In the genomic region with DNA sequence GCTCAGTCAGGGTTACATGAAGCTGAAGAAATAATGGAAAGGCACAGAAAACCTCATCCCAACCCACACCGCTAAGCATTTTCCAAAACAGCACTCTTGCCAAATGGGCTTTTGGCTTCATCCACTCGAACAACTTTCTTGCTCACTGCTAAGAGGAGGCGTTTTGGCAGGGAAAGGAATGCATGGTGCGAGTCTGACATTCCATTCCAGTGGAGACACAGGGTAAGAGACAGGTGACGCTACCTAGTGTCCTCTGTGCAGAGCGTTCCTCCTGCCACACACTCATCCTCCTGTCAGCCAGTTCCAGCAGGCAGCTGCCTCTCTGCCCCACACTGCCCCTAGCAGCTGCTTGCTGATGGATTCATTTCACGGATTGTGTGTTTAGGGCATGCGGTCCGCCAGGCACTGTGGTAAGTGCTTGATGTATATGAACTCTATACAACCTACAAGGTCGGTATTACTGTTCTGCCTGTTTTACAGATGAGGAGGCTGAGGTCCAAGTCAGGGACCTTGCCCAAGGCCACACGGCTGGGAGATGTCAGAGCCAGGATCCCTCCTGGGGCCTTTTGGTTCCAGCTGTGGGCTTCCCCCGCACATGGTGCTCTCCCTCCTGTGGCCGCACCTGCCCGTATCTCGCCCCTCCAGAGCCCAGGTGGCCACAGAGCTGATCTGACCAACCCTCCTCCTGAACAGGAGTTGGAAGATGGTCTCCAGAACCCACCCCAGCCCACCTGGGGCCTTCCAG, we compare ENCODE assay signal across 11 cellular contexts. TPM values are rescaled to one million over a fixed set of nuclear protein-coding genes. Genes with fewer than 3 reads are reported as not detected.
DNase-seq lines count a peak whose midpoint lies in the region; ATAC-seq, FAIRE-seq and TF ChIP-seq lines count a peak whose summit lies in the region.
"Had no signal": no experiment of that assay in that cellular context is flagged by ENCODE, and none has a peak within 500 bp of the region (broad histone marks: within the 10 kb centered on the region; RNA-seq: fewer than 3 reads in every experiment).

No MANE protein-coding gene starts in this region.

- intact Hi-C loops in pancreas (cut with DNase I) = no loop called here

- no peak overlapping the region for H3K4me3 ChIP-seq in pancreas
- H3K4me3 ChIP-seq: skin epidermis had no signal

- peak; percentile 70 for ATAC-seq in esophagus mucosa
- peak in 3 of 4 donors; percentile 39 to 57 (median 56) for ATAC-seq in pancreas
- ATAC-seq in HG02623 (IDR thresholded peaks at IDR 0.05; ENCODE audit: unreplicated experiment) = no peak
- no peak for ATAC-seq in HG02981 (IDR thresholded peaks at IDR 0.05; ENCODE audit: unreplicated experiment)

- H3K27me3 ChIP-seq in pancreas = no peaks in the 10 kb centered on the region

- H3K9me3 ChIP-seq in pancreas = no peaks in the 10 kb centered on the region

- no peak for TF ChIP-seq CTCF in pancreas (IDR thresholded peaks at IDR 0.05)

- FAIRE-seq in pancreas (lab: Jason Lieb, UNC) = no peak
- FAIRE-seq: endothelial cell of umbilical vein had no signal

- no peaks in the 10 kb centered on the region for H3K36me3 ChIP-seq in pancreas

- H3K4me1 ChIP-seq in pancreas = no peaks in the 10 kb centered on the region

- H3K27ac ChIP-seq in pancreas = no peak overlapping the region

- 32 to 36% methylated on average over 15 of the region's 15 CpGs for WGBS in pancreas, 2 donors

- peak; percentile 59 for DNase-seq in EH (ENCODE audit: low read depth)
- DNase-seq in NCI-H345 treated with DMSO at 0.1 percent for 48 hours (lab: John Stamatoyannopoulos, UW; ENCODE audit: unreplicated experiment) = peak; percentile 35
- DNase-seq in pancreas = peak in 1 of 6 donors; percentile 5
- no peak for DNase-seq in stimulated activated CD4-positive, alpha-beta T cell treated with anti-CD3 and anti-CD28 coated beads, Interleukin-12 subunit alpha, Interleukin-12 subunit beta, amount 100 ng/mL, for 4 hours
- no peak for DNase-seq in GM19240 (ENCODE audit: insufficient read length, low spot score)
- DNase-seq: NCI-H2029 treated with DMSO at 0.1 percent for 48 hours had no signal

RNA-seq across cellular contexts. Expression of a gene that starts 25.7 kb away (rescaled TPM):
- total RNA-seq in esophagus mucosa (39.6 TPM), pancreas (10 to 100 TPM; 20.6 to 85.6 (median 52.2) TPM)
- polyA plus RNA-seq in pancreas = 10 to 100 TPM; 14.4 to 17.3 TPM

Comparison
In these comparisons a context has a peak if more than half of its experiments do, and no peak if none do; other contexts are left out.
1. DNase-seq: peak in EH (single experiment) and NCI-H345 treated with DMSO at 0.1 percent for 48 hours (single experiment); none in stimulated activated CD4-positive, alpha-beta T cell treated with anti-CD3 and anti-CD28 coated beads, Interleukin-12 subunit alpha, Interleukin-12 subunit beta, amount 100 ng/mL, for 4 hours (single experiment) and GM19240 (single experiment).
2. ATAC-seq: peak in esophagus mucosa (single experiment) and pancreas (3 of 4); none in HG02623 (single experiment) and HG02981 (single experiment).